1 cellular context compared by ENCODE assay signal in the genomic region with DNA sequence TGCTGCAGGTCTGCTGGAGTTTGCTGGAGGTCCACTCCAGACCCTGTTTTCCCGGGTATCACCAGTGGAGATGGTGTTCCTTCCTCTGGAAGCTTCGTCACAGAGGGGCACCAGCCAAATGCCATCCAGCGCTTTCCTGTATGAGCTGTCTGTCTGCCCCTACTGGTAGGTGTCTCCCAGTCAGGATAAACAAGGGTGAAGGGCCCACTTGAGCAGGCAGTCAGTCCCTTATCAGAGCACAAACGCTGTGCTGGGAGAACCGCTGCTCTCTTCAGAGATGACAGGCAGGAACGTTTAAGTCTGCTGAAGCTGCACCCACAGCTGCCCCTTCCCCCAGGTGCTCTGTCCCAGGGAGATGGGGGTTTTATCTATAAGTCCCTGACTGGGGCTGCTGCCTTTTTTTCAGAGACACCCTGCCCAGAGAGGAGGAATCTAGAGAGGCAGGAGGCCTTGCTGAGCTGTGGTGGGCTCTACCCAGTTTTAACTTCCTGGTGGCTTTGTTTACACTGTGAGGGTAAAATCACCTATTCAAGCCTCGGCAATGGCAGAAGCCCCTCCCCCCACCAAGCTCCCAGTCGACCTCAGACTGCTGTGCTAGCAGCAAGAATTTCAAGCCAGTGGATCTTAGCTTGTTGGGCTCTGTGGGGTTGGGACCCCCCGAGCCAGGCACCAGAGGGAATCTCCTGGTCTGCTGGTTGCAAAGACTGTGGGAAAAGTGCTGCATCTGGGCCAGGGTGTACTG. TPM values are rescaled to one million over a fixed set of nuclear protein-coding genes. Genes with fewer than 3 reads are reported as not detected.
"Had no signal": no experiment of that assay in that cellular context is flagged by ENCODE, and none has a peak within 500 bp of the region (broad histone marks: within the 10 kb centered on the region; RNA-seq: fewer than 3 reads in every experiment).

No MANE protein-coding gene starts in this region.

RNA-seq across cellular contexts. Expression of gene COL4A6, which starts 47.1 kb away (rescaled TPM):
- total RNA-seq: naive thymus-derived CD8-positive, alpha-beta T cell had no signal
- polyA plus RNA-seq: naive thymus-derived CD8-positive, alpha-beta T cell had no signal

RNA-seq across cellular contexts. Expression of gene COL4A5, which starts 48.5 kb away (rescaled TPM):
- total RNA-seq: naive thymus-derived CD8-positive, alpha-beta T cell had no signal
- polyA plus RNA-seq: naive thymus-derived CD8-positive, alpha-beta T cell had no signal
